Comparison of ENCODE assay signal across 27 cellular contexts in the genomic region with DNA sequence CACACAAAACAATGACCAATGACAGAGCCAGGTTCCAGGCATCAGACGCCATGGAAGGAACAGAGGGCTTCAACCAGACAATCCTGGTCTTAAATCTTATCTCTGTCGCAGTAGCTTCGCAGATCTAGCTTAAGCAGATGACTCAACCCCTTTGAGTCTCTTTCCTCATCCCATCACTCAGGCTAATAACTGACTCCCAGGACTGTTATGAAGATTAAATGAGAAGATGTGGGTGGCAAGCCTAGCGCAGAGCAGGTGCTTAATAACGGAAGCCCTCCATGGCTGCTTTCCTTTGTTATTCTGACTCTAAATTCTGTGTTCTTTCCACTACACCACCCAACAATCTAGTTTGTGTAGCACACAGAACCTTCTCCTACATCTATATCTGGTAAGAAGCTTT.
"Had no signal": no experiment of that assay in that cellular context is flagged by ENCODE, and none has a peak within 500 bp of the region (broad histone marks: within the 10 kb centered on the region; RNA-seq: fewer than 3 reads in every experiment).

No MANE protein-coding gene starts in this region.

- ATAC-seq: naive thymus-derived CD8-positive, alpha-beta T cell; natural killer cell treated with Interleukin-12 subunit alpha and Interleukin-12 subunit beta and Interleukin-15 and Interleukin-18, amount 100 ng/mL, for 72 hours; pancreas; right cardiac atrium; right lobe of liver; stimulated activated effector memory CD8-positive, alpha-beta T cell treated with anti-CD3 and anti-CD28 coated beads, Interleukin-12 subunit alpha, Interleukin-12 subunit beta, amount 100 ng/mL, for 72 hours; stimulated activated naive B cell treated with anti-CD40 and anti-IgM and Interleukin-4, amounts not matched to agents 10 μg/mL and 1 μg/mL and 100 μg/mL, for 72 hours; upper lobe of right lung had no signal

- H3K9me3 Mint-ChIP-seq: neural crest cell; stimulated activated naive CD8-positive, alpha-beta T cell treated with anti-CD3 and anti-CD28 coated beads, Interleukin-15, Interleukin-2, amounts not matched to agents 100 ng/mL and 50 ng/mL, for 24 hours; type B pancreatic cell had no signal

- DNase-seq: naive thymus-derived CD8-positive, alpha-beta T cell; nephron progenitor cell; pancreas; right cardiac atrium; right lobe of liver; sigmoid colon; small intestine; stimulated activated CD4-positive, alpha-beta T cell treated with anti-CD3 and anti-CD28 coated beads, Interleukin-15, amount 100 ng/mL, for 24 hours; stimulated activated CD4-positive, alpha-beta T cell treated with anti-CD3 and anti-CD28 coated beads, Interleukin-2, amount 100 ng/mL, for 24 hours; stimulated activated CD4-positive, alpha-beta T cell treated with anti-CD3 and anti-CD28 coated beads, Interleukin-2, amount 100 ng/mL, for 48 hours; stimulated activated CD4-positive, alpha-beta T cell treated with anti-CD3 and anti-CD28 coated beads, Interleukin-4, amount 100 ng/mL, for 24 hours; stimulated activated naive B cell treated with anti-CD40 and anti-IgM and Interleukin-4, amounts not matched to agents 10 μg/mL and 1 μg/mL and 100 μg/mL, for 72 hours; stimulated activated naive CD4-positive, alpha-beta T cell treated with Interleukin-2 at 50 U/mL for 16 hours; stomach; testis; tibial artery; transverse colon; upper lobe of right lung; uterus had no signal

- H3K27ac ChIP-seq: neutrophil, pancreas, prostate gland, right lobe of liver, sigmoid colon, stomach, suprapubic skin, testis, tibial artery, transverse colon, upper lobe of right lung, uterus had no signal

- H3K4me3 Mint-ChIP-seq: naive thymus-derived CD8-positive, alpha-beta T cell; natural killer cell treated with Interleukin-12 subunit alpha and Interleukin-12 subunit beta and Interleukin-15 and Interleukin-18, amount 100 ng/mL, for 72 hours; nephron progenitor cell; neural crest cell; stimulated activated effector memory CD8-positive, alpha-beta T cell treated with anti-CD3 and anti-CD28 coated beads, Interleukin-12 subunit alpha, Interleukin-12 subunit beta, amount 100 ng/mL, for 72 hours; stimulated activated naive B cell treated with anti-CD40 and anti-IgM and Interleukin-4, amounts not matched to agents 10 μg/mL and 1 μg/mL and 100 μg/mL, for 72 hours; stimulated activated naive CD8-positive, alpha-beta T cell treated with anti-CD3 and anti-CD28 coated beads, Interleukin-15, Interleukin-2, amounts not matched to agents 100 ng/mL and 50 ng/mL, for 24 hours; type B pancreatic cell had no signal

- H3K4me3 ChIP-seq: pancreas, prostate gland, right lobe of liver, sigmoid colon, stomach, suprapubic skin, testis, tibial artery, transverse colon, upper lobe of right lung, uterus had no signal

- H3K9me3 ChIP-seq: neutrophil, pancreas, prostate gland, right lobe of liver, sigmoid colon, stomach, suprapubic skin, testis, tibial artery, transverse colon, upper lobe of right lung, uterus had no signal

- H3K27me3 ChIP-seq: neutrophil, pancreas, right lobe of liver, sigmoid colon, stomach, suprapubic skin, testis, tibial artery, transverse colon, upper lobe of right lung, uterus had no signal

- H3K27ac Mint-ChIP-seq: naive thymus-derived CD8-positive, alpha-beta T cell; natural killer cell treated with Interleukin-12 subunit alpha and Interleukin-12 subunit beta and Interleukin-15 and Interleukin-18, amount 100 ng/mL, for 72 hours; nephron progenitor cell; stimulated activated effector memory CD8-positive, alpha-beta T cell treated with anti-CD3 and anti-CD28 coated beads, Interleukin-12 subunit alpha, Interleukin-12 subunit beta, amount 100 ng/mL, for 72 hours; stimulated activated naive B cell treated with anti-CD40 and anti-IgM and Interleukin-4, amounts not matched to agents 10 μg/mL and 1 μg/mL and 100 μg/mL, for 72 hours; stimulated activated naive CD8-positive, alpha-beta T cell treated with anti-CD3 and anti-CD28 coated beads, Interleukin-15, Interleukin-2, amounts not matched to agents 100 ng/mL and 50 ng/mL, for 24 hours; type B pancreatic cell had no signal

- H3K4me1 ChIP-seq: pancreas, prostate gland, right lobe of liver, sigmoid colon, stomach, suprapubic skin, testis, tibial artery, transverse colon, upper lobe of right lung, uterus had no signal

- H3K4me1 Mint-ChIP-seq: naive thymus-derived CD8-positive, alpha-beta T cell; nephron progenitor cell; neural crest cell; stimulated activated effector memory CD8-positive, alpha-beta T cell treated with anti-CD3 and anti-CD28 coated beads, Interleukin-12 subunit alpha, Interleukin-12 subunit beta, amount 100 ng/mL, for 72 hours; stimulated activated naive B cell treated with anti-CD40 and anti-IgM and Interleukin-4, amounts not matched to agents 10 μg/mL and 1 μg/mL and 100 μg/mL, for 72 hours had no signal

- H3K36me3 Mint-ChIP-seq: natural killer cell treated with Interleukin-12 subunit alpha and Interleukin-12 subunit beta and Interleukin-15 and Interleukin-18, amount 100 ng/mL, for 72 hours; stimulated activated effector memory CD8-positive, alpha-beta T cell treated with anti-CD3 and anti-CD28 coated beads, Interleukin-12 subunit alpha, Interleukin-12 subunit beta, amount 100 ng/mL, for 72 hours; stimulated activated naive B cell treated with anti-CD40 and anti-IgM and Interleukin-4, amounts not matched to agents 10 μg/mL and 1 μg/mL and 100 μg/mL, for 72 hours; type B pancreatic cell had no signal

- H3K36me3 ChIP-seq: neutrophil, pancreas, prostate gland, right lobe of liver, sigmoid colon, stomach, suprapubic skin, tibial artery, transverse colon, upper lobe of right lung, uterus had no signal
